Comparison of ENCODE assay signal across 9 cellular contexts in genomic region chr18:34659579-34660517, GRCh38. TPM values are rescaled to one million over a fixed set of nuclear protein-coding genes. Genes with fewer than 3 reads are reported as not detected.
DNase-seq lines count a peak whose midpoint lies in the region; ATAC-seq and TF ChIP-seq lines count a peak whose summit lies in the region.
"Had no signal": no experiment of that assay in that cellular context is flagged by ENCODE, and none has a peak within 500 bp of the region (broad histone marks: within the 10 kb centered on the region; RNA-seq: fewer than 3 reads in every experiment).

No MANE protein-coding gene starts in this region.

- POLR2A ChIA-PET in BJ (lab: Charles Lee): interaction anchor here (0.6 kb wide), 1 partner anchor 227 kb away, joined by 3 read pairs; no protein-coding TSS in a partner anchor

- no peaks in the 10 kb centered on the region for H3K27me3 Mint-ChIP-seq in nephron progenitor cell (ENCODE audit: low read depth, poor library complexity)

- no peak overlapping the region for H3K27ac ChIP-seq in foreskin keratinocyte

- H3K9me3 Mint-ChIP-seq in nephron progenitor cell: no peaks in the 10 kb centered on the region

- H3K27ac Mint-ChIP-seq in nephron progenitor cell: peak overlapping the region; percentile 12

- no peak overlapping the region for H3K4me3 Mint-ChIP-seq in nephron progenitor cell

- TF ChIP-seq CTCF in BJ (IDR thresholded peaks at IDR 0.05; ENCODE audit: insufficient read depth, low read depth, low read length) (no peak), LNCaP clone FGC (IDR thresholded peaks at IDR 0.05; ENCODE audit: control insufficient read depth, extremely low read depth, insufficient read depth) (no peak), foreskin keratinocyte (conservative IDR thresholded peaks at IDR 0.05) (no peak), nephron progenitor cell (IDR thresholded peaks at IDR 0.05) (no peak)

- H3K27me3 ChIP-seq in BJ (ENCODE audit: control insufficient read depth, insufficient read depth, low read length) (no peaks in the 10 kb centered on the region), foreskin keratinocyte (no peaks in the 10 kb centered on the region)

- no peaks in the 10 kb centered on the region for H3K4me1 ChIP-seq in foreskin keratinocyte

- CTCF ChIA-PET in BJ (lab: Yijun Ruan, JAX): interaction anchor here (1.1 to 6.5 kb wide), 14 partner anchors 16 to 138 kb away, joined by 3 to 180 read pairs (median 12); partner anchors contain the start of gene DTNA

- peaks cover 35% of the 10 kb centered on the region for H3K4me1 Mint-ChIP-seq in nephron progenitor cell

- DNase-seq in BJ (ENCODE audit: low read depth) (peak; percentile 83), LNCaP clone FGC (ENCODE audit: low read depth) (peak; percentile 13), SW480 (ENCODE audit: low spot score) (peak; percentile 56), foreskin keratinocyte (peak; percentile 60 to 83), nephron progenitor cell (peak; percentile 23), GDM1 (lab: John Stamatoyannopoulos, UW) (no peak)
- no peak for DNase-seq in stimulated activated naive CD4-positive, alpha-beta T cell treated with Interleukin-2 at 50 U/mL for 16 hours (lab: John Stamatoyannopoulos, UW)

- H3K4me3 ChIP-seq in BJ (ENCODE audit: low read depth, low read length): no peak overlapping the region
- no peak overlapping the region for H3K4me3 ChIP-seq in LNCaP clone FGC (ENCODE audit: low read depth, low read length)
- H3K4me3 ChIP-seq: skin epidermis had no signal

- no peaks in the 10 kb centered on the region for H3K36me3 ChIP-seq in BJ (ENCODE audit: control insufficient read depth, insufficient read depth, low read length)

- no peaks in the 10 kb centered on the region for H3K36me3 Mint-ChIP-seq in nephron progenitor cell (ENCODE audit: low read depth)

- ATAC-seq in foreskin keratinocyte (peak; percentile 99), GM21528 (IDR thresholded peaks at IDR 0.05; ENCODE audit: low FRiP score, unreplicated experiment) (no peak)

RNA-seq across cellular contexts. Expression of gene DTNA, which starts 50.2 kb away (rescaled TPM):
- polyA plus RNA-seq in BJ (2011; rRNA removed): 4.9 and 5.5 TPM in 2 replicates
- 3.9 and 8.2 TPM in 2 replicates for polyA minus RNA-seq in BJ (2011; rRNA and poly(A)+ RNA removed)
- total RNA-seq in foreskin keratinocyte: 0.25 and 0.48 TPM in 2 replicates
- polyA plus RNA-seq in foreskin keratinocyte: 0.19 and 0.25 TPM in 2 replicates

Comparison
In these comparisons a context has a peak if more than half of its experiments do, and no peak if none do; other contexts are left out.
1. DNase-seq: peak in BJ (single experiment), LNCaP clone FGC (single experiment), SW480 (single experiment), foreskin keratinocyte (2 of 2) and nephron progenitor cell (single experiment); none in stimulated activated naive CD4-positive, alpha-beta T cell treated with Interleukin-2 at 50 U/mL for 16 hours (single experiment) and GDM1 (single experiment).